Comparison of ENCODE assay signal across 8 cellular contexts in genomic region chr21:33266784-33267135, GRCh38. TPM values are rescaled to one million over a fixed set of nuclear protein-coding genes. Genes with fewer than 3 reads are reported as not detected.
DNase-seq lines count a peak whose midpoint lies in the region; ATAC-seq and TF ChIP-seq lines count a peak whose summit lies in the region.

No MANE protein-coding gene starts in this region.

- peaks cover 18 to 34% of the 10 kb centered on the region in 2 donors for H3K4me1 ChIP-seq in naive thymus-derived CD4-positive, alpha-beta T cell (ENCODE audit: control insufficient read depth in 2 of 2, insufficient read depth in 2 of 2, low read length in 2 of 2)

- peaks cover 0 to 3% (median 0%) of the 10 kb centered on the region in 11 donors for H3K9me3 Mint-ChIP-seq in naive thymus-derived CD4-positive, alpha-beta T cell

- peak overlapping the region; percentile 87 for H3K4me3 ChIP-seq in naive thymus-derived CD4-positive, alpha-beta T cell (ENCODE audit: low read length)

- H3K27ac Mint-ChIP-seq in naive thymus-derived CD4-positive, alpha-beta T cell: peak overlapping the region; percentile 91 to 97 (median 94)

- H3K36me3 ChIP-seq in naive thymus-derived CD4-positive, alpha-beta T cell (ENCODE audit: control insufficient read depth in 2 of 3, insufficient read depth in 3 of 3, low read length in 3 of 3): peaks cover 0 to 38% (median 12%) of the 10 kb centered on the region in 3 experiments

- peak overlapping the region; percentile 83 for H3K27ac ChIP-seq in naive thymus-derived CD4-positive, alpha-beta T cell (ENCODE audit: low read depth, low read length)

- DNase-seq in effector CD4-positive, alpha-beta T cell: peak; percentile 15
- DNase-seq in naive thymus-derived CD4-positive, alpha-beta T cell: peak in 6 of 9 donors; percentile 13 to 37 (median 30)
- DNase-seq in germinal center (ENCODE audit: low spot score): no peak

- no peaks in the 10 kb centered on the region for H3K9me3 ChIP-seq in naive thymus-derived CD4-positive, alpha-beta T cell (ENCODE audit: control insufficient read depth in 2 of 3, low read length in 3 of 3)

- H3K36me3 Mint-ChIP-seq in naive thymus-derived CD4-positive, alpha-beta T cell: peaks cover 4 to 51% (median 19%) of the 10 kb centered on the region in 5 donors

- H3K27me3 Mint-ChIP-seq in naive thymus-derived CD4-positive, alpha-beta T cell: no peaks in the 10 kb centered on the region

- H3K4me3 Mint-ChIP-seq in naive thymus-derived CD4-positive, alpha-beta T cell: peak overlapping the region; percentile 86 to 99 (median 96)

- ATAC-seq in GM21515 (IDR thresholded peaks at IDR 0.05; ENCODE audit: unreplicated experiment) (peak; percentile 7), SK-N-SH treated with all-trans-retinoic acid at 6 μM for 48 hours (peak; percentile 26; the same call in 2 of the 3 replicates), HG03442 (IDR thresholded peaks at IDR 0.05; ENCODE audit: unreplicated experiment) (no peak), GM21526 (IDR thresholded peaks at IDR 0.05; ENCODE audit: low FRiP score, unreplicated experiment) (no peak), GM18502 (IDR thresholded peaks at IDR 0.05; ENCODE audit: poor library complexity, unreplicated experiment) (no peak)
- ATAC-seq in naive thymus-derived CD4-positive, alpha-beta T cell: peak; percentile 25

- peaks cover 44 to 75% (median 59%) of the 10 kb centered on the region in 7 donors for H3K4me1 Mint-ChIP-seq in naive thymus-derived CD4-positive, alpha-beta T cell

- intact Hi-C loops in naive thymus-derived CD4-positive, alpha-beta T cell (cut with micrococcal nuclease): loop anchor here (1.0 to 10.0 kb wide), 10 partner anchors 26 to 375 kb away; partner anchors contain the start of genes IFNAR1 (in 2 of the 2), CRYZL1 (in 1 of the 2) and IFNAR2 (in 1 of the 2)

- H3K27me3 ChIP-seq in naive thymus-derived CD4-positive, alpha-beta T cell (ENCODE audit: control insufficient read depth in 2 of 2, insufficient read depth in 2 of 2, low read length in 2 of 2): no peaks in the 10 kb centered on the region

- CTCF ChIA-PET in naive thymus-derived CD4-positive, alpha-beta T cell (lab: Charles Lee): interaction anchor here (0.6 to 1.0 kb wide), 2 partner anchors 58 to 178 kb away, joined by 3 to 4 read pairs; partner anchors contain the start of gene IFNAR1

- POLR2A ChIA-PET in naive thymus-derived CD4-positive, alpha-beta T cell (lab: Charles Lee): interaction anchor here (0.7 to 2.6 kb wide), 19 partner anchors 8 to 278 kb away, joined by 3 to 20 read pairs (median 6); partner anchors contain the start of genes IFNAR1 and TMEM50B

TF ChIP-seq in SK-N-SH treated with all-trans-retinoic acid at 6 μM for 48 hours, 23 proteins besides CTCF, POLR2A, EP300 and RAD21:
- TF ChIP-seq TOX (CRISPR knock-in tag; IDR thresholded peaks at IDR 0.05; ENCODE audit: borderline replicate concordance) (no peak), ZC3H10 (CRISPR knock-in tag; IDR thresholded peaks at IDR 0.05) (no peak), RARB (CRISPR knock-in tag; IDR thresholded peaks at IDR 0.05) (no peak), ZFP30 (CRISPR knock-in tag; IDR thresholded peaks at IDR 0.05) (no peak), GLIS3 (CRISPR knock-in tag; IDR thresholded peaks at IDR 0.05) (no peak), BACH2 (CRISPR knock-in tag; IDR thresholded peaks at IDR 0.05; ENCODE audit: borderline replicate concordance) (no peak), CSDC2 (CRISPR knock-in tag; IDR thresholded peaks at IDR 0.05) (no peak), ZNF565 (CRISPR knock-in tag; conservative IDR thresholded peaks at IDR 0.05; ENCODE audit: low read depth) (no peak), POU6F1 (CRISPR knock-in tag; IDR thresholded peaks at IDR 0.05; ENCODE audit: borderline replicate concordance, low read depth) (no peak), ZNF70 (CRISPR knock-in tag; IDR thresholded peaks at IDR 0.05) (no peak), OSR1 (CRISPR knock-in tag; IDR thresholded peaks at IDR 0.05) (no peak), ZNF8 (CRISPR knock-in tag; IDR thresholded peaks at IDR 0.05) (no peak)

RNA-seq across cellular contexts. Expression of gene IL10RB, which starts 0.6 kb away (rescaled TPM):
- 10 to 100 TPM; 17.6 to 35.0 (median 27.2) TPM for total RNA-seq in naive thymus-derived CD4-positive, alpha-beta T cell
- 10 to 100 TPM; 47.2 to 51.4 TPM for polyA plus RNA-seq in naive thymus-derived CD4-positive, alpha-beta T cell

RNA-seq across cellular contexts. Expression of gene IFNAR2, which starts 37.0 kb away (rescaled TPM):
- 10 to 100 TPM; 44.9 to 85.8 (median 60.8) TPM for total RNA-seq in naive thymus-derived CD4-positive, alpha-beta T cell
- 10 to 100 TPM; 77.3 to 90.2 TPM for polyA plus RNA-seq in naive thymus-derived CD4-positive, alpha-beta T cell

RNA-seq across cellular contexts. Expression of gene IFNAR1, which starts 58.0 kb away (rescaled TPM):
- total RNA-seq in naive thymus-derived CD4-positive, alpha-beta T cell: 10 to 100 TPM; 24.7 to 60.8 (median 40.0) TPM
- polyA plus RNA-seq in naive thymus-derived CD4-positive, alpha-beta T cell: 10 to 100 TPM; 62.5 to 76.2 TPM

Comparison
In these comparisons a context has a peak if more than half of its experiments do, and no peak if none do; other contexts are left out.
1. ATAC-seq: peak in GM21515 (single experiment), SK-N-SH treated with all-trans-retinoic acid at 6 μM for 48 hours (single experiment) and naive thymus-derived CD4-positive, alpha-beta T cell (single experiment); none in HG03442 (single experiment), GM21526 (single experiment) and GM18502 (single experiment).